ENCODE assay signal across 1 cellular context in genomic region chr1:204099754-204100153, GRCh38. TPM values are rescaled to one million over a fixed set of nuclear protein-coding genes. Genes with fewer than 3 reads are reported as not detected.
"Had no signal": no experiment of that assay in that cellular context is flagged by ENCODE, and none has a peak within 500 bp of the region (broad histone marks: within the 10 kb centered on the region; RNA-seq: fewer than 3 reads in every experiment).

No MANE protein-coding gene starts in this region.

RNA-seq across cellular contexts. Expression of gene SOX13, which starts 26.8 kb away (rescaled TPM):
- total RNA-seq: activated naive CD8-positive, alpha-beta T cell treated with anti-CD3 and anti-CD28 coated beads for 36 hours had no signal
